1 cellular context compared by ENCODE assay signal in the genomic region with DNA sequence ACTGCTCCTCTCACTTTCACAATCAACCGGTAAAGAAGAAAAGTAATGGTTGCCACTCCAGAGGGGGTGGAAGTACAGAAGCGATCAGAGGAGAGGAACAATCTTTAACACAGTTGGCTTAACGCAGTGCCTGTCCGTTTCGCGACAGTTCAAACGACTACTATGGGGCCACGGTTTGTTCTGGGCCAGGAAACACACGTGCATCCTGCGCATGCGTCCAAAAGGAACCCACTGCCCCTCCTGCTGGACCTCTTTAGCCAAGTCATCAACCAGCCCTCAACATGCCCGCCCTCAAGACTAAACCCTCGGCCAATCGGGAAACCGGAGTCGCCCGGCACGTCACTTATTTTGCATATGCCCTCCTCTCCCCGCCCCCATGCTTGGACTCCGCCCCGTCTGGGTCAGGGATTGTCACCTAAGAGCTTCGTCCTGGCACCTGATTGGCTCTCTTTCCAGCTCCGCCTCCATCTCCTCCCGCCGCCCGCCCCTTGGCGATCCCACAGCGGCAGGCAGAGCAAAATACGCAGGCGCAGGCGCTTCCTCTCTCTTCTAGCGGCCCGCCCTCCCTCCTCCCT.
TF ChIP-seq lines count a peak whose summit lies in the region.

No MANE protein-coding gene starts in this region.

TF ChIP-seq in HepG2, 621 proteins besides CTCF, POLR2A, EP300 and RAD21 (continued from another document and continues in another):
- TF ChIP-seq, protein P1, sequence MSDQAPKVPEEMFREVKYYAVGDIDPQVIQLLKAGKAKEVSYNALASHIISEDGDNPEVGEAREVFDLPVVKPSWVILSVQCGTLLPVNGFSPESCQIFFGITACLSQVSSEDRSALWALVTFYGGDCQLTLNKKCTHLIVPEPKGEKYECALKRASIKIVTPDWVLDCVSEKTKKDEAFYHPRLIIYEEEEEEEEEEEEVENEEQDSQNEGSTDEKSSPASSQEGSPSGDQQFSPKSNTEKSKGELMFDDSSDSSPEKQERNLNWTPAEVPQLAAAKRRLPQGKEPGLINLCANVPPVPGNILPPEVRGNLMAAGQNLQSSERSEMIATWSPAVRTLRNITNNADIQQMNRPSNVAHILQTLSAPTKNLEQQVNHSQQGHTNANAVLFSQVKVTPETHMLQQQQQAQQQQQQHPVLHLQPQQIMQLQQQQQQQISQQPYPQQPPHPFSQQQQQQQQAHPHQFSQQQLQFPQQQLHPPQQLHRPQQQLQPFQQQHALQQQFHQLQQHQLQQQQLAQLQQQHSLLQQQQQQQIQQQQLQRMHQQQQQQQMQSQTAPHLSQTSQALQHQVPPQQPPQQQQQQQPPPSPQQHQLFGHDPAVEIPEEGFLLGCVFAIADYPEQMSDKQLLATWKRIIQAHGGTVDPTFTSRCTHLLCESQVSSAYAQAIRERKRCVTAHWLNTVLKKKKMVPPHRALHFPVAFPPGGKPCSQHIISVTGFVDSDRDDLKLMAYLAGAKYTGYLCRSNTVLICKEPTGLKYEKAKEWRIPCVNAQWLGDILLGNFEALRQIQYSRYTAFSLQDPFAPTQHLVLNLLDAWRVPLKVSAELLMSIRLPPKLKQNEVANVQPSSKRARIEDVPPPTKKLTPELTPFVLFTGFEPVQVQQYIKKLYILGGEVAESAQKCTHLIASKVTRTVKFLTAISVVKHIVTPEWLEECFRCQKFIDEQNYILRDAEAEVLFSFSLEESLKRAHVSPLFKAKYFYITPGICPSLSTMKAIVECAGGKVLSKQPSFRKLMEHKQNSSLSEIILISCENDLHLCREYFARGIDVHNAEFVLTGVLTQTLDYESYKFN (CRISPR knock-in tag; conservative IDR thresholded peaks at IDR 0.05) = peak; percentile 56; the same call in 1 of the 2 replicates
- TF ChIP-seq, protein P2, sequence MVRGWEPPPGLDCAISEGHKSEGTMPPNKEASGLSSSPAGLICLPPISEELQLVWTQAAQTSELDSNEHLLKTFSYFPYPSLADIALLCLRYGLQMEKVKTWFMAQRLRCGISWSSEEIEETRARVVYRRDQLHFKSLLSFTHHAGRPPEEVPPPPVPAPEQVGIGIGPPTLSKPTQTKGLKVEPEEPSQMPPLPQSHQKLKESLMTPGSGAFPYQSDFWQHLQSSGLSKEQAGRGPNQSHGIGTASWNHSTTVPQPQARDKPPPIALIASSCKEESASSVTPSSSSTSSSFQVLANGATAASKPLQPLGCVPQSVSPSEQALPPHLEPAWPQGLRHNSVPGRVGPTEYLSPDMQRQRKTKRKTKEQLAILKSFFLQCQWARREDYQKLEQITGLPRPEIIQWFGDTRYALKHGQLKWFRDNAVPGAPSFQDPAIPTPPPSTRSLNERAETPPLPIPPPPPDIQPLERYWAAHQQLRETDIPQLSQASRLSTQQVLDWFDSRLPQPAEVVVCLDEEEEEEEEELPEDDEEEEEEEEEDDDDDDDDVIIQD (CRISPR knock-in tag; IDR thresholded peaks at IDR 0.05; ENCODE audit: low read depth) = peak; percentile 44; the same call in 1 of the 2 replicates
- TF ChIP-seq STAT6 (CRISPR knock-in tag; IDR thresholded peaks at IDR 0.05; ENCODE audit: borderline replicate concordance) = no peak
- 0 out of 2 replicates have a peak, but pooled peaks have one; percentile 29 for TF ChIP-seq ZNF891 (CRISPR knock-in tag; IDR thresholded peaks at IDR 0.05)
- TF ChIP-seq SP2 (CRISPR knock-in tag; IDR thresholded peaks at IDR 0.05) = peak; percentile 66
- peak; percentile 23; the same call in 1 of the 2 replicates for TF ChIP-seq ARID5B (CRISPR knock-in tag; IDR thresholded peaks at IDR 0.05)
- TF ChIP-seq SUZ12 (IDR thresholded peaks at IDR 0.05; ENCODE audit: low read depth, low read length) = no peak
- peak; percentile 69 for TF ChIP-seq ZNF687 (CRISPR knock-in tag; IDR thresholded peaks at IDR 0.05)
- no peak for TF ChIP-seq MTF1 (CRISPR knock-in tag; IDR thresholded peaks at IDR 0.05)
- TF ChIP-seq, protein P3, sequence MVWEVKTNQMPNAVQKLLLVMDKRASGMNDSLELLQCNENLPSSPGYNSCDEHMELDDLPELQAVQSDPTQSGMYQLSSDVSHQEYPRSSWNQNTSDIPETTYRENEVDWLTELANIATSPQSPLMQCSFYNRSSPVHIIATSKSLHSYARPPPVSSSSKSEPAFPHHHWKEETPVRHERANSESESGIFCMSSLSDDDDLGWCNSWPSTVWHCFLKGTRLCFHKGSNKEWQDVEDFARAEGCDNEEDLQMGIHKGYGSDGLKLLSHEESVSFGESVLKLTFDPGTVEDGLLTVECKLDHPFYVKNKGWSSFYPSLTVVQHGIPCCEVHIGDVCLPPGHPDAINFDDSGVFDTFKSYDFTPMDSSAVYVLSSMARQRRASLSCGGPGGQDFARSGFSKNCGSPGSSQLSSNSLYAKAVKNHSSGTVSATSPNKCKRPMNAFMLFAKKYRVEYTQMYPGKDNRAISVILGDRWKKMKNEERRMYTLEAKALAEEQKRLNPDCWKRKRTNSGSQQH (CRISPR knock-in tag; IDR thresholded peaks at IDR 0.05; ENCODE audit: low read depth) = no peak
- no peak; the same call in 1 of the 2 replicates for TF ChIP-seq ATF2 (CRISPR knock-in tag; IDR thresholded peaks at IDR 0.05)
- TF ChIP-seq, protein P4, sequence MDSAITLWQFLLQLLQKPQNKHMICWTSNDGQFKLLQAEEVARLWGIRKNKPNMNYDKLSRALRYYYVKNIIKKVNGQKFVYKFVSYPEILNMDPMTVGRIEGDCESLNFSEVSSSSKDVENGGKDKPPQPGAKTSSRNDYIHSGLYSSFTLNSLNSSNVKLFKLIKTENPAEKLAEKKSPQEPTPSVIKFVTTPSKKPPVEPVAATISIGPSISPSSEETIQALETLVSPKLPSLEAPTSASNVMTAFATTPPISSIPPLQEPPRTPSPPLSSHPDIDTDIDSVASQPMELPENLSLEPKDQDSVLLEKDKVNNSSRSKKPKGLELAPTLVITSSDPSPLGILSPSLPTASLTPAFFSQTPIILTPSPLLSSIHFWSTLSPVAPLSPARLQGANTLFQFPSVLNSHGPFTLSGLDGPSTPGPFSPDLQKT (CRISPR knock-in tag; IDR thresholded peaks at IDR 0.05; ENCODE audit: borderline replicate concordance) = no peak
- TF ChIP-seq JUND (CRISPR knock-in tag; IDR thresholded peaks at IDR 0.05) = no peak
- no peak for TF ChIP-seq SRSF4 (IDR thresholded peaks at IDR 0.05; ENCODE audit: low read depth, low read length, poor library complexity, severe bottlenecking)
- TF ChIP-seq NR1H2 (CRISPR knock-in tag; IDR thresholded peaks at IDR 0.05; ENCODE audit: borderline replicate concordance, low read depth) = no peak
- no peak for TF ChIP-seq ZNF768 (CRISPR knock-in tag; IDR thresholded peaks at IDR 0.05)
- no peak for TF ChIP-seq ZNF414 (CRISPR knock-in tag; IDR thresholded peaks at IDR 0.05)
- TF ChIP-seq ZBTB44 (CRISPR knock-in tag; IDR thresholded peaks at IDR 0.05) = no peak
- no peak for TF ChIP-seq ZNF34 (CRISPR knock-in tag; IDR thresholded peaks at IDR 0.05; ENCODE audit: borderline replicate concordance)
- TF ChIP-seq MTA1 (CRISPR knock-in tag; IDR thresholded peaks at IDR 0.05; ENCODE audit: borderline replicate concordance) = no peak
- no peak for TF ChIP-seq GTF2F1 (IDR thresholded peaks at IDR 0.05; ENCODE audit: low read length)
